8 cellular contexts compared by ENCODE assay signal in the genomic region with DNA sequence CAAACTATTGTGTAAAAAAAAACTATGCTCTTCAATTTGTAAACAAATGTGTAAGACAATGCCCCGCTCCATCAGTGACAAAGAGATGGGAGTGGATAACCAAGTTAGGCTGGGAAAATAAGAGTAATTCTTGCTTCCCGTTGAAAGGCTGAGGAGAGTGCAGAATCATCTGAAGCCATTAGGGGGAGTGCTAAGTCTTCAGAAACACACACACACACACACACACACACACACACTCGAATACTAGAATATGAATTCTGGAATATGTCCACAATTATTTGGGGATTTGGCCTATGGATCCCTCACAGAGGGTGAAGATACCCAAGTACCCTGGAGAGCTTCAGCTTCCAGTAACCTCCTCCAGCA. TPM values are rescaled to one million over a fixed set of nuclear protein-coding genes. Genes with fewer than 3 reads are reported as not detected.
DNase-seq lines count a peak whose midpoint lies in the region; ATAC-seq lines count a peak whose summit lies in the region.

No MANE protein-coding gene starts in this region.

- peaks cover 2% of the 10 kb centered on the region for H3K36me3 Mint-ChIP-seq in activated CD4-positive, alpha-beta T cell treated with anti-CD3 and anti-CD28 coated beads, Interleukin-2, amount 10 ng/mL, durations not matched to agents 7 days and 5 days (ENCODE audit: low read depth)
- no peaks in the 10 kb centered on the region for H3K36me3 Mint-ChIP-seq in activated CD4-positive, alpha-beta memory T cell treated with anti-CD3 and anti-CD28 coated beads, Interleukin-2, amount 10 ng/mL, durations not matched to agents 7 days and 5 days (ENCODE audit: low read depth)
- peaks cover 5% of the 10 kb centered on the region for H3K36me3 Mint-ChIP-seq in activated T-helper 1 cell treated with anti-CD3 and anti-CD28 coated beads, Interleukin-12 subunit alpha, Interleukin-12 subunit beta, Interleukin-2, Interleukin-4 antibody, amounts not matched to agents 30 ng/mL and 10 ng/mL and 1 ng/mL, durations not matched to agents 14 hours and 24 hours and 36 hours (ENCODE audit: low read depth)

- intact Hi-C loops in activated T-helper 1 cell treated with anti-CD3 and anti-CD28 coated beads, Interleukin-12 subunit alpha, Interleukin-12 subunit beta, Interleukin-2, Interleukin-4 antibody, amounts not matched to agents 30 ng/mL and 10 ng/mL and 1 ng/mL, durations not matched to agents 14 hours and 24 hours and 36 hours (cut with micrococcal nuclease) = loop anchor here (1.0 to 5.0 kb wide), 12 partner anchors 30 to 422 kb away; a partner anchor contains a TSS

- ATAC-seq in HG03342 (IDR thresholded peaks at IDR 0.05; ENCODE audit: unreplicated experiment) = peak; percentile 40

- H3K27ac Mint-ChIP-seq in activated CD4-positive, alpha-beta T cell treated with anti-CD3 and anti-CD28 coated beads, Interleukin-2, amount 10 ng/mL, durations not matched to agents 7 days and 5 days = no peak overlapping the region
- no peak overlapping the region for H3K27ac Mint-ChIP-seq in activated CD4-positive, alpha-beta memory T cell treated with anti-CD3 and anti-CD28 coated beads, Interleukin-2, amount 10 ng/mL, durations not matched to agents 7 days and 5 days
- no peak overlapping the region for H3K27ac Mint-ChIP-seq in activated T-helper 1 cell treated with anti-CD3 and anti-CD28 coated beads, Interleukin-12 subunit alpha, Interleukin-12 subunit beta, Interleukin-2, Interleukin-4 antibody, amounts not matched to agents 30 ng/mL and 10 ng/mL and 1 ng/mL, durations not matched to agents 14 hours and 24 hours and 36 hours

- H3K4me3 Mint-ChIP-seq in activated CD4-positive, alpha-beta T cell treated with anti-CD3 and anti-CD28 coated beads, Interleukin-2, amount 10 ng/mL, durations not matched to agents 7 days and 5 days = peak overlapping the region; percentile 67
- H3K4me3 Mint-ChIP-seq in activated CD4-positive, alpha-beta memory T cell treated with anti-CD3 and anti-CD28 coated beads, Interleukin-2, amount 10 ng/mL, durations not matched to agents 7 days and 5 days = no peak overlapping the region
- H3K4me3 Mint-ChIP-seq in activated T-helper 1 cell treated with anti-CD3 and anti-CD28 coated beads, Interleukin-12 subunit alpha, Interleukin-12 subunit beta, Interleukin-2, Interleukin-4 antibody, amounts not matched to agents 30 ng/mL and 10 ng/mL and 1 ng/mL, durations not matched to agents 14 hours and 24 hours and 36 hours = no peak overlapping the region

- DNase-seq in activated CD4-positive, alpha-beta T cell treated with anti-CD3 and anti-CD28 coated beads, Interleukin-2, amount 10 ng/mL, durations not matched to agents 7 days and 5 days = peak; percentile 17
- no peak for DNase-seq in activated CD4-positive, alpha-beta T cell treated with anti-CD3 and anti-CD28 coated beads for 1 hour
- DNase-seq in NCI-H82 treated with DMSO at 0.1 percent for 48 hours (lab: John Stamatoyannopoulos, UW; ENCODE audit: unreplicated experiment) (peak; percentile 71), cerebellar cortex (ENCODE audit: low spot score) (peak; percentile 73), lung microvascular endothelial cell (ENCODE audit: low read depth in 2 of 2) (peak; percentile 78 to 93)
- no peak for DNase-seq in activated CD4-positive, alpha-beta memory T cell treated with anti-CD3 and anti-CD28 coated beads, Interleukin-2, amount 10 ng/mL, durations not matched to agents 7 days and 5 days
- no peak for DNase-seq in activated T-helper 1 cell treated with anti-CD3 and anti-CD28 coated beads, Interleukin-12 subunit alpha, Interleukin-12 subunit beta, Interleukin-2, Interleukin-4 antibody, amounts not matched to agents 30 ng/mL and 10 ng/mL and 1 ng/mL, durations not matched to agents 14 hours and 24 hours and 36 hours (ENCODE audit: low spot score)

- CTCF ChIA-PET in activated CD4-positive, alpha-beta T cell treated with anti-CD3 and anti-CD28 coated beads, Interleukin-2, amount 10 ng/mL, durations not matched to agents 7 days and 5 days (lab: Charles Lee) = interaction anchor here (0.7 to 3.2 kb wide), 11 partner anchors 9 to 173 kb away, joined by 3 to 15 read pairs (median 3); a partner anchor contains a TSS
- CTCF ChIA-PET in activated CD4-positive, alpha-beta memory T cell treated with anti-CD3 and anti-CD28 coated beads, Interleukin-2, amount 10 ng/mL, durations not matched to agents 7 days and 5 days (lab: Charles Lee) = interaction anchor here (0.6 to 4.2 kb wide), 27 partner anchors 9 to 577 kb away, joined by 3 to 51 read pairs (median 5); a partner anchor contains a TSS

- peaks cover 64% of the 10 kb centered on the region for H3K27me3 Mint-ChIP-seq in activated CD4-positive, alpha-beta T cell treated with anti-CD3 and anti-CD28 coated beads, Interleukin-2, amount 10 ng/mL, durations not matched to agents 7 days and 5 days
- peaks cover 60% of the 10 kb centered on the region for H3K27me3 Mint-ChIP-seq in activated CD4-positive, alpha-beta memory T cell treated with anti-CD3 and anti-CD28 coated beads, Interleukin-2, amount 10 ng/mL, durations not matched to agents 7 days and 5 days
- H3K27me3 Mint-ChIP-seq in activated T-helper 1 cell treated with anti-CD3 and anti-CD28 coated beads, Interleukin-12 subunit alpha, Interleukin-12 subunit beta, Interleukin-2, Interleukin-4 antibody, amounts not matched to agents 30 ng/mL and 10 ng/mL and 1 ng/mL, durations not matched to agents 14 hours and 24 hours and 36 hours (ENCODE audit: insufficient read depth) = peaks cover 59% of the 10 kb centered on the region

- POLR2A ChIA-PET in activated CD4-positive, alpha-beta T cell treated with anti-CD3 and anti-CD28 coated beads, Interleukin-2, amount 10 ng/mL, durations not matched to agents 7 days and 5 days (lab: Charles Lee) = no interaction called here
- POLR2A ChIA-PET in activated CD4-positive, alpha-beta memory T cell treated with anti-CD3 and anti-CD28 coated beads, Interleukin-2, amount 10 ng/mL, durations not matched to agents 7 days and 5 days (lab: Charles Lee) = interaction anchor here (1.0 to 2.7 kb wide), 4 partner anchors 37 to 168 kb away, joined by 3 to 13 read pairs (median 4); a partner anchor contains a TSS

- H3K4me1 Mint-ChIP-seq in activated CD4-positive, alpha-beta T cell treated with anti-CD3 and anti-CD28 coated beads, Interleukin-2, amount 10 ng/mL, durations not matched to agents 7 days and 5 days = peaks cover 17% of the 10 kb centered on the region
- peaks cover 21% of the 10 kb centered on the region for H3K4me1 Mint-ChIP-seq in activated CD4-positive, alpha-beta memory T cell treated with anti-CD3 and anti-CD28 coated beads, Interleukin-2, amount 10 ng/mL, durations not matched to agents 7 days and 5 days
- peaks cover 17% of the 10 kb centered on the region for H3K4me1 Mint-ChIP-seq in activated T-helper 1 cell treated with anti-CD3 and anti-CD28 coated beads, Interleukin-12 subunit alpha, Interleukin-12 subunit beta, Interleukin-2, Interleukin-4 antibody, amounts not matched to agents 30 ng/mL and 10 ng/mL and 1 ng/mL, durations not matched to agents 14 hours and 24 hours and 36 hours (ENCODE audit: low read depth)

- no peaks in the 10 kb centered on the region for H3K9me3 Mint-ChIP-seq in activated CD4-positive, alpha-beta T cell treated with anti-CD3 and anti-CD28 coated beads, Interleukin-2, amount 10 ng/mL, durations not matched to agents 7 days and 5 days
- no peaks in the 10 kb centered on the region for H3K9me3 Mint-ChIP-seq in activated CD4-positive, alpha-beta memory T cell treated with anti-CD3 and anti-CD28 coated beads, Interleukin-2, amount 10 ng/mL, durations not matched to agents 7 days and 5 days
- H3K9me3 Mint-ChIP-seq in activated T-helper 1 cell treated with anti-CD3 and anti-CD28 coated beads, Interleukin-12 subunit alpha, Interleukin-12 subunit beta, Interleukin-2, Interleukin-4 antibody, amounts not matched to agents 30 ng/mL and 10 ng/mL and 1 ng/mL, durations not matched to agents 14 hours and 24 hours and 36 hours = no peaks in the 10 kb centered on the region

RNA-seq across cellular contexts. Expression of a gene that starts 27.8 kb away (rescaled TPM):
- 10 to 100 TPM; 12.0 to 12.1 TPM for total RNA-seq in activated CD4-positive, alpha-beta T cell treated with anti-CD3 and anti-CD28 coated beads, Interleukin-2, amount 10 ng/mL, durations not matched to agents 7 days and 5 days
- total RNA-seq in lung microvascular endothelial cell = 5.7 and 14.7 TPM in 2 replicates
- 1 to 10 TPM; 7.9 to 8.5 TPM for total RNA-seq in activated CD4-positive, alpha-beta memory T cell treated with anti-CD3 and anti-CD28 coated beads, Interleukin-2, amount 10 ng/mL, durations not matched to agents 7 days and 5 days
- total RNA-seq in activated T-helper 1 cell treated with anti-CD3 and anti-CD28 coated beads, Interleukin-12 subunit alpha, Interleukin-12 subunit beta, Interleukin-2, Interleukin-4 antibody, amounts not matched to agents 30 ng/mL and 10 ng/mL and 1 ng/mL, durations not matched to agents 14 hours and 24 hours and 36 hours = 4.5 and 5.5 TPM in 2 replicates

RNA-seq across cellular contexts. Expression of a gene that starts 37.3 kb away (rescaled TPM):
- 10 to 100 TPM in 1 of 2 experiments, 1 to 10 TPM in 1; 9.5 to 10.5 TPM for total RNA-seq in activated CD4-positive, alpha-beta T cell treated with anti-CD3 and anti-CD28 coated beads, Interleukin-2, amount 10 ng/mL, durations not matched to agents 7 days and 5 days
- 3.9 and 5.6 TPM in 2 replicates for total RNA-seq in lung microvascular endothelial cell
- total RNA-seq in activated CD4-positive, alpha-beta memory T cell treated with anti-CD3 and anti-CD28 coated beads, Interleukin-2, amount 10 ng/mL, durations not matched to agents 7 days and 5 days = 10 to 100 TPM in 1 of 2 experiments, 1 to 10 TPM in 1; 9.4 to 10.4 TPM
- total RNA-seq in activated T-helper 1 cell treated with anti-CD3 and anti-CD28 coated beads, Interleukin-12 subunit alpha, Interleukin-12 subunit beta, Interleukin-2, Interleukin-4 antibody, amounts not matched to agents 30 ng/mL and 10 ng/mL and 1 ng/mL, durations not matched to agents 14 hours and 24 hours and 36 hours = 8.9 and 9.7 TPM in 2 replicates

Comparison
In these comparisons a context has a peak if more than half of its experiments do, and no peak if none do; other contexts are left out.
1. DNase-seq: peak in activated CD4-positive, alpha-beta T cell treated with anti-CD3 and anti-CD28 coated beads, Interleukin-2, amount 10 ng/mL, durations not matched to agents 7 days and 5 days (single experiment), NCI-H82 treated with DMSO at 0.1 percent for 48 hours (single experiment), cerebellar cortex (single experiment) and lung microvascular endothelial cell (2 of 2); none in activated CD4-positive, alpha-beta T cell treated with anti-CD3 and anti-CD28 coated beads for 1 hour (single experiment), activated CD4-positive, alpha-beta memory T cell treated with anti-CD3 and anti-CD28 coated beads, Interleukin-2, amount 10 ng/mL, durations not matched to agents 7 days and 5 days (single experiment) and activated T-helper 1 cell treated with anti-CD3 and anti-CD28 coated beads, Interleukin-12 subunit alpha, Interleukin-12 subunit beta, Interleukin-2, Interleukin-4 antibody, amounts not matched to agents 30 ng/mL and 10 ng/mL and 1 ng/mL, durations not matched to agents 14 hours and 24 hours and 36 hours (single experiment).